8 cellular contexts compared by ENCODE assay signal in genomic region chr3:169966951-169967915, GRCh38. TPM values are rescaled to one million over a fixed set of nuclear protein-coding genes. Genes with fewer than 3 reads are reported as not detected.
DNase-seq lines count a peak whose midpoint lies in the region; ATAC-seq, FAIRE-seq and TF ChIP-seq lines count a peak whose summit lies in the region.

No MANE protein-coding gene starts in this region.

- H4K20me1 ChIP-seq in OCI-LY7 (ENCODE audit: insufficient read depth, low read length) = peaks cover 32% of the 10 kb centered on the region; the same call in 1 of the 2 replicates

- CTCF ChIA-PET in CD4-positive, alpha-beta memory T cell (lab: Charles Lee; ENCODE audit: partially characterized antibody) = interaction anchor here (0.6 to 2.4 kb wide), 13 partner anchors 10 to 445 kb away, joined by 3 to 12 read pairs (median 3); partner anchors contain the start of genes LRRC34, LRRIQ4 and TERC
- CTCF ChIA-PET in OCI-LY7 (lab: Charles Lee; ENCODE audit: unreplicated experiment) = interaction anchor here (0.7 to 1.9 kb wide), 8 partner anchors 10 to 72 kb away, joined by 3 to 8 read pairs (median 4); no protein-coding TSS in a partner anchor
- CTCF ChIA-PET in activated naive CD4-positive, alpha-beta T cell treated with anti-CD3 and anti-CD28 coated beads, Interleukin-2, amount 10 ng/mL, durations not matched to agents 7 days and 5 days (lab: Charles Lee) = interaction anchor here (0.5 to 3.0 kb wide), 11 partner anchors 13 to 204 kb away, joined by 3 to 9 read pairs (median 3); partner anchors contain the start of genes GPR160 and TERC

- no peaks in the 10 kb centered on the region for H3K9me2 ChIP-seq in OCI-LY7 (ENCODE audit: insufficient read depth, low read length)

- no peak for TF ChIP-seq CTCF in OCI-LY7 (conservative IDR thresholded peaks at IDR 0.05; ENCODE audit: low read length)

- FAIRE-seq in frontal cortex (lab: Jason Lieb, UNC) = no peak

- H2AFZ ChIP-seq in OCI-LY7 (ENCODE audit: low read length) (no peak overlapping the region), neuron (ENCODE audit: low read depth, low read length) (peak overlapping the region; percentile 87)

- peaks cover 56 to 76% (median 63%) of the 10 kb centered on the region in 4 donors for H3K4me1 Mint-ChIP-seq in CD4-positive, alpha-beta memory T cell
- peaks cover 50% of the 10 kb centered on the region for H3K4me1 Mint-ChIP-seq in activated naive CD4-positive, alpha-beta T cell treated with anti-CD3 and anti-CD28 coated beads, Interleukin-2, amount 10 ng/mL, durations not matched to agents 7 days and 5 days

- ATAC-seq in GM19438 (IDR thresholded peaks at IDR 0.05; ENCODE audit: low read depth, unreplicated experiment) (peak; percentile 28), HG03460 (IDR thresholded peaks at IDR 0.05; ENCODE audit: unreplicated experiment) (peak; percentile 41)

- no peaks in the 10 kb centered on the region for H3K27me3 ChIP-seq in CD4-positive, alpha-beta memory T cell (ENCODE audit: insufficient read depth, low read length)
- no peaks in the 10 kb centered on the region for H3K27me3 ChIP-seq in neuron (ENCODE audit: insufficient read depth, low read length)

- H3K4me3 ChIP-seq in CD4-positive, alpha-beta memory T cell (ENCODE audit: low read length in 2 of 2) = peak overlapping the region; percentile 83 to 97
- H3K4me3 ChIP-seq in OCI-LY7 (ENCODE audit: low read depth, low read length, poor library complexity, severe bottlenecking) = peak overlapping the region; percentile 81
- peak overlapping the region; percentile 65 for H3K4me3 ChIP-seq in neuron (ENCODE audit: low read length)

- peaks cover 70% of the 10 kb centered on the region for H3K79me2 ChIP-seq in OCI-LY7 (ENCODE audit: insufficient read depth, low read depth, low read length)

- intact Hi-C loops in CD4-positive, alpha-beta memory T cell (cut with micrococcal nuclease) = loop anchor here (1.0 to 10.0 kb wide), 10 partner anchors 71 to 942 kb away; partner anchors contain the start of genes EIF5A2, MYNN, PHC3 and PRKCI
- intact Hi-C loops in OCI-LY7 (cut with micrococcal nuclease; ENCODE audit: unreplicated experiment) = loop anchor here (1.0 to 2.0 kb wide), 7 partner anchors 22 to 392 kb away; partner anchors contain the start of gene TERC

- H3K27ac ChIP-seq in CD4-positive, alpha-beta memory T cell (ENCODE audit: low read depth, low read length) = peak overlapping the region; percentile 95
- H3K27ac ChIP-seq in OCI-LY7 (ENCODE audit: low read depth, low read length, poor library complexity, severe bottlenecking) = peak overlapping the region; percentile 88

- peak overlapping the region; percentile 90 to 100 (median 96) for H3K4me3 Mint-ChIP-seq in CD4-positive, alpha-beta memory T cell
- H3K4me3 Mint-ChIP-seq in activated naive CD4-positive, alpha-beta T cell treated with anti-CD3 and anti-CD28 coated beads, Interleukin-2, amount 10 ng/mL, durations not matched to agents 7 days and 5 days = peak overlapping the region; percentile 96

- peak overlapping the region; percentile 98 to 100 (median 99) for H3K27ac Mint-ChIP-seq in CD4-positive, alpha-beta memory T cell
- peak overlapping the region; percentile 98 for H3K27ac Mint-ChIP-seq in activated naive CD4-positive, alpha-beta T cell treated with anti-CD3 and anti-CD28 coated beads, Interleukin-2, amount 10 ng/mL, durations not matched to agents 7 days and 5 days

- peaks cover 62% of the 10 kb centered on the region for H3K4me1 ChIP-seq in CD4-positive, alpha-beta memory T cell (ENCODE audit: insufficient read depth, low read length)
- H3K4me1 ChIP-seq in OCI-LY7 (ENCODE audit: insufficient read depth, low read length, poor library complexity, severe bottlenecking) (peaks cover 67% of the 10 kb centered on the region), neuron (ENCODE audit: insufficient read depth, low read length) (peaks cover 19% of the 10 kb centered on the region)

- peak in 4 of 5 donors; percentile 34 to 68 (median 39) for DNase-seq in CD4-positive, alpha-beta memory T cell
- peak; percentile 54 for DNase-seq in OCI-LY7 (ENCODE audit: low spot score)
- DNase-seq in activated naive CD4-positive, alpha-beta T cell treated with anti-CD3 and anti-CD28 coated beads, Interleukin-2, amount 10 ng/mL, durations not matched to agents 7 days and 5 days = peak; percentile 56
- peak; percentile 28 to 32 for DNase-seq in frontal cortex (ENCODE audit: low spot score in 2 of 2)
- peak; percentile 48 for DNase-seq in ureter (ENCODE audit: low spot score)

- H3K36me3 ChIP-seq in CD4-positive, alpha-beta memory T cell (ENCODE audit: insufficient read depth, low read length) = no peaks in the 10 kb centered on the region
- peaks cover 46% of the 10 kb centered on the region for H3K36me3 ChIP-seq in OCI-LY7 (ENCODE audit: insufficient read depth, low read length)
- peaks cover 11% of the 10 kb centered on the region for H3K36me3 ChIP-seq in neuron (ENCODE audit: insufficient read depth, low read length)

- POLR2A ChIA-PET in CD4-positive, alpha-beta memory T cell (lab: Charles Lee; ENCODE audit: partially characterized antibody) = interaction anchor here (0.6 to 3.5 kb wide), 32 partner anchors 11 to 941 kb away, joined by 3 to 60 read pairs (median 5); partner anchors contain the start of genes ACTRT3, LRRC34, LRRIQ4 and MYNN
- POLR2A ChIA-PET in OCI-LY7 (lab: Charles Lee) = interaction anchor here (0.8 to 10.1 kb wide), 16 partner anchors 8 to 393 kb away, joined by 3 to 559 read pairs (median 6); no protein-coding TSS in a partner anchor

- H3K36me3 Mint-ChIP-seq in CD4-positive, alpha-beta memory T cell = peaks cover 0 to 24% of the 10 kb centered on the region in 2 donors
- H3K36me3 Mint-ChIP-seq in activated naive CD4-positive, alpha-beta T cell treated with anti-CD3 and anti-CD28 coated beads, Interleukin-2, amount 10 ng/mL, durations not matched to agents 7 days and 5 days = peaks cover 20% of the 10 kb centered on the region

- BruUV-seq in OCI-LY7 (replicated peaks; lab: Mats Ljungman, UMichigan) = no TSS peak

- H3K9me3 Mint-ChIP-seq in CD4-positive, alpha-beta memory T cell = peaks cover 0 to 4% (median 0%) of the 10 kb centered on the region in 8 donors
- peaks cover 4% of the 10 kb centered on the region for H3K9me3 Mint-ChIP-seq in activated naive CD4-positive, alpha-beta T cell treated with anti-CD3 and anti-CD28 coated beads, Interleukin-2, amount 10 ng/mL, durations not matched to agents 7 days and 5 days

- H3K4me2 ChIP-seq in OCI-LY7 (ENCODE audit: low read length) = peak overlapping the region; percentile 90

- H3K27me3 Mint-ChIP-seq in CD4-positive, alpha-beta memory T cell = no peaks in the 10 kb centered on the region
- no peaks in the 10 kb centered on the region for H3K27me3 Mint-ChIP-seq in activated naive CD4-positive, alpha-beta T cell treated with anti-CD3 and anti-CD28 coated beads, Interleukin-2, amount 10 ng/mL, durations not matched to agents 7 days and 5 days

- H3K9me3 ChIP-seq in CD4-positive, alpha-beta memory T cell (ENCODE audit: control insufficient read depth in 1 of 2, low read length in 2 of 2) = no peaks in the 10 kb centered on the region
- H3K9me3 ChIP-seq in OCI-LY7 (ENCODE audit: low read length) = peaks cover 6% of the 10 kb centered on the region; the same call in 1 of the 2 replicates
- peaks cover 3% of the 10 kb centered on the region for H3K9me3 ChIP-seq in neuron (ENCODE audit: low read length)

RNA-seq across cellular contexts. Expression of gene SEC62, which starts 0.6 kb away (rescaled TPM):
- total RNA-seq in CD4-positive, alpha-beta memory T cell = 100 to 1,000 TPM; 127 to 136 TPM
- 100 to 1,000 TPM; 153 to 180 TPM for polyA plus RNA-seq in CD4-positive, alpha-beta memory T cell
- total RNA-seq in OCI-LY7 (2014; rRNA removed; shearing (Covaris generic)) = 64.5 and 77.4 TPM in 2 replicates
- total RNA-seq in OCI-LY7 (2022) = 163 and 176 TPM in 2 replicates
- 108 TPM for total RNA-seq in frontal cortex
- total RNA-seq in ureter = 146 TPM

RNA-seq across cellular contexts. Expression of gene SAMD7, which starts 55.9 kb away (rescaled TPM):
- not detected for total RNA-seq in CD4-positive, alpha-beta memory T cell
- polyA plus RNA-seq in CD4-positive, alpha-beta memory T cell = not detected
- total RNA-seq in OCI-LY7 (2014; rRNA removed; shearing (Covaris generic)) = 0.23 and 1.1 TPM in 2 replicates
- 0.93 and 0.96 TPM in 2 replicates for total RNA-seq in OCI-LY7 (2022)
- not detected for total RNA-seq in frontal cortex
- total RNA-seq in ureter = not detected

Comparison
In these comparisons a context has a peak if more than half of its experiments do, and no peak if none do; other contexts are left out.
1. Peak in every context shown above with its lines: DNase-seq, ATAC-seq, H3K4me3 ChIP-seq and H3K27ac ChIP-seq.